In genomic region chr18:79493801-79494211, GRCh38 we compare ENCODE assay signal across 25 cellular contexts.
A peak's percentile ranks its signal among the peaks of the same experiment; 100 is the strongest.
DNase-seq lines count a peak whose midpoint lies in the region; ATAC-seq and TF ChIP-seq lines count a peak whose summit lies in the region.
"Had no signal": no experiment of that assay in that cellular context is flagged by ENCODE, and none has a peak within 500 bp of the region (broad histone marks: within the 10 kb centered on the region; RNA-seq: fewer than 3 reads in every experiment).

No MANE protein-coding gene starts in this region.

- H3K4me1 ChIP-seq in left ventricle myocardium inferior = peaks cover 17% of the 10 kb centered on the region
- peaks cover 6% of the 10 kb centered on the region for H3K4me1 ChIP-seq in osteoblast (ENCODE audit: insufficient read depth, low read length)
- no peaks in the 10 kb centered on the region for H3K4me1 ChIP-seq in aorta (ENCODE audit: control insufficient read depth in 1 of 2, insufficient read depth in 2 of 2, low read length in 2 of 2)
- H3K4me1 ChIP-seq: prostate gland, SJCRH30 had no signal

- H3K9me3 ChIP-seq in left ventricle myocardium inferior (replicated peaks) = peaks cover 9% of the 10 kb centered on the region
- peaks cover 4% of the 10 kb centered on the region for H3K9me3 ChIP-seq in osteoblast (ENCODE audit: low read depth, low read length)
- no peaks in the 10 kb centered on the region for H3K9me3 ChIP-seq in aorta (ENCODE audit: control insufficient read depth, low read length)
- H3K9me3 ChIP-seq: prostate gland, SJCRH30 had no signal

- H3K4me3 ChIP-seq in left ventricle myocardium inferior (no peak overlapping the region), osteoblast (ENCODE audit: insufficient read depth, low read length) (no peak overlapping the region), aorta (ENCODE audit: low read length in 2 of 2) (no peak overlapping the region)
- H3K4me3 ChIP-seq: GM23248, prostate gland, SJCRH30 had no signal

- H3K27ac ChIP-seq in left ventricle myocardium inferior (replicated peaks) (no peak overlapping the region), osteoblast (ENCODE audit: low read depth, low read length) (no peak overlapping the region), aorta (ENCODE audit: low read depth in 1 of 2, low read length in 2 of 2) (no peak overlapping the region)
- H3K27ac ChIP-seq: GM23248, prostate gland, SJCRH30, VCaP had no signal

- DNase-seq in stimulated activated CD4-positive, alpha-beta T cell treated with anti-CD3 and anti-CD28 coated beads, Interleukin-1b, Interleukin-23, amount 100 ng/mL, for 48 hours = peak; percentile 1
- DNase-seq in stimulated activated CD4-positive, alpha-beta T cell treated with anti-CD3 and anti-CD28 coated beads, Interleukin-4, amount 100 ng/mL, for 24 hours = no peak
- DNase-seq in left ventricle myocardium inferior = peak; percentile 13
- DNase-seq in osteoblast (ENCODE audit: insufficient read length, low spot score, missing footprints) = peak; percentile 74
- DNase-seq in aorta = peak; percentile 26 to 65
- DNase-seq in NCI-H526 treated with DMSO at 0.1 percent for 48 hours (lab: John Stamatoyannopoulos, UW) = no peak
- no peak for DNase-seq in COR-L47 (lab: John Stamatoyannopoulos, UW)
- DNase-seq: activated CD4-positive, alpha-beta T cell treated with anti-CD3 and anti-CD28 coated beads for 36 hours; activated gamma-delta T cell treated with Interleukin-2 at 50 U/mL for 16 hours; cerebellar nuclear complex; DMS79 treated with DMSO at 0.1 percent for 48 hours; foreskin melanocyte; GF-D8; GM23248; mesenchymal stem cell; NCI-H1048; NCI-H1694; NCI-H446; SJCRH30; stimulated activated naive CD4-positive, alpha-beta T cell; SW 1271; T-helper 9 cell had no signal

- TF ChIP-seq CTCF in left ventricle myocardium inferior (IDR thresholded peaks at IDR 0.05; ENCODE audit: borderline replicate concordance) = no peak
- TF ChIP-seq CTCF in osteoblast (IDR thresholded peaks at IDR 0.05; ENCODE audit: extremely low read depth, low read depth, low read length) = no peak

- ATAC-seq in aorta (ENCODE audit: low FRiP score) = no peak
- no peak for ATAC-seq in HG02571 (IDR thresholded peaks at IDR 0.05; ENCODE audit: unreplicated experiment)
- ATAC-seq: activated CD4-positive, alpha-beta T cell treated with anti-CD3 and anti-CD28 coated beads for 36 hours had no signal

- no peak overlapping the region for H2AFZ ChIP-seq in osteoblast (ENCODE audit: low read length)
- H2AFZ ChIP-seq: GM23248 had no signal

- no peaks in the 10 kb centered on the region for H4K20me1 ChIP-seq in osteoblast (ENCODE audit: insufficient read depth, low read length)

- intact Hi-C loops in left ventricle myocardium inferior (cut with micrococcal nuclease) (no loop called here), aorta (cut with DNase I) (no loop called here)

- H3K27me3 ChIP-seq in left ventricle myocardium inferior (ENCODE audit: low read depth) (no peaks in the 10 kb centered on the region), osteoblast (ENCODE audit: insufficient read depth, low read length) (no peaks in the 10 kb centered on the region), aorta (ENCODE audit: control insufficient read depth in 1 of 2, insufficient read depth in 2 of 2, low read length in 1 of 2) (no peaks in the 10 kb centered on the region)
- H3K27me3 ChIP-seq: SJCRH30 had no signal

- no peak overlapping the region for H3K4me2 ChIP-seq in osteoblast (ENCODE audit: insufficient read depth, low read length)

- H3K79me2 ChIP-seq in osteoblast (ENCODE audit: insufficient read depth, low read length) = no peaks in the 10 kb centered on the region

- WGBS in aorta, 2 donors = 97 to 98% methylated on average over 41 of the region's 41 CpGs

- H3K36me3 ChIP-seq in left ventricle myocardium inferior = peaks cover 11% of the 10 kb centered on the region
- no peaks in the 10 kb centered on the region for H3K36me3 ChIP-seq in osteoblast (ENCODE audit: insufficient read depth, low read length)
- no peaks in the 10 kb centered on the region for H3K36me3 ChIP-seq in aorta (ENCODE audit: control insufficient read depth in 1 of 2, insufficient read depth in 2 of 2, low read length in 1 of 2)
- H3K36me3 ChIP-seq: prostate gland, SJCRH30 had no signal

Comparison
In these comparisons a context has a peak if more than half of its experiments do, and no peak if none do; other contexts are left out.
1. DNase-seq: peak in stimulated activated CD4-positive, alpha-beta T cell treated with anti-CD3 and anti-CD28 coated beads, Interleukin-1b, Interleukin-23, amount 100 ng/mL, for 48 hours (single experiment), left ventricle myocardium inferior (single experiment), osteoblast (single experiment) and aorta (2 of 2); none in stimulated activated CD4-positive, alpha-beta T cell treated with anti-CD3 and anti-CD28 coated beads, Interleukin-4, amount 100 ng/mL, for 24 hours (single experiment), NCI-H526 treated with DMSO at 0.1 percent for 48 hours (single experiment) and COR-L47 (single experiment).